11 cellular contexts compared by ENCODE assay signal in the genomic region with DNA sequence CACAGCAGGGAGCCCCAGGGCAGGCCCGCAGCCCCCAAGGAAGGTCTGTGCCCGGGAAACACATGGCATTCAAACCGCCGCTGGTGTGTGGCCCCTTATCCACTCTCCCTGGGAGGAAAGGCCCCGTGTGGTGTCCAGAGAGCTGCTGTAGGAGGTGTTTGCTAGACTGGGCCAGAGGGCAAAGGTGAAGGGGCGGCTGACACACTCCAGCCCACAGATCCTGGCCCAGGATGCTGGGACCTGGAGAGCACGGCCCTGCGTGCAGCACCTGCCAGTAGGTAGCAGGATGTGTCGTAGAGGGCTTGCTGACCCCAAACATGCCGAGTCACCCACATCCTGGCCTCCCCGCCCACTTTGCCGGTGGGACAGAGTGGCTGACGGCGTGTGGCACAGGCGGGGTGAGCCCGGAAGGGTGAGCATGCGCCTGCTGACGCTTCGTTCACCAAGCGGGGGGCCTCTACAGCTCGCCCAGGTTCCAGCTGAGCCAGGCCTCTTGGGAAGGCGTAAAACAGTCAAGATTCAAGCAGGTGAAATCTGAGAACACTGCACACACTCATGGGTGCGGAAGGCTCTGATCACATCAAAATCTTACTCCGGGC. TPM values are rescaled to one million over a fixed set of nuclear protein-coding genes. Genes with fewer than 3 reads are reported as not detected.
A peak's percentile ranks its signal among the peaks of the same experiment; 100 is the strongest.
DNase-seq lines count a peak whose midpoint lies in the region; ATAC-seq and TF ChIP-seq lines count a peak whose summit lies in the region.
"Had no signal": no experiment of that assay in that cellular context is flagged by ENCODE, and none has a peak within 500 bp of the region (broad histone marks: within the 10 kb centered on the region; RNA-seq: fewer than 3 reads in every experiment).

No MANE protein-coding gene starts in this region.

- WGBS in esophagus, 2 donors, result 79 to 83% methylated on average over 24 of the region's 24 CpGs
- WGBS in aorta, 2 donors, result 59 to 62% methylated on average over 24 of the region's 24 CpGs

- no peak overlapping the region for H3K4me3 Mint-ChIP-seq in nephron progenitor cell
- H3K4me3 Mint-ChIP-seq: stimulated activated naive CD8-positive, alpha-beta T cell treated with anti-CD3 and anti-CD28 coated beads, Interleukin-15, Interleukin-2, amounts not matched to agents 100 ng/mL and 50 ng/mL, for 24 hours had no signal

- H3K27me3 Mint-ChIP-seq in nephron progenitor cell (ENCODE audit: low read depth, poor library complexity), result peaks cover 5% of the 10 kb centered on the region
- H3K27me3 Mint-ChIP-seq: stimulated activated naive CD8-positive, alpha-beta T cell treated with anti-CD3 and anti-CD28 coated beads, Interleukin-15, Interleukin-2, amounts not matched to agents 100 ng/mL and 50 ng/mL, for 24 hours had no signal

- H3K4me1 Mint-ChIP-seq in nephron progenitor cell, result peaks cover 83% of the 10 kb centered on the region

- ATAC-seq in aorta (ENCODE audit: low FRiP score) (no peak), GM21381 (IDR thresholded peaks at IDR 0.05; ENCODE audit: unreplicated experiment) (no peak)

- H3K9me3 Mint-ChIP-seq in nephron progenitor cell, result no peaks in the 10 kb centered on the region
- H3K9me3 Mint-ChIP-seq: stimulated activated naive CD8-positive, alpha-beta T cell treated with anti-CD3 and anti-CD28 coated beads, Interleukin-15, Interleukin-2, amounts not matched to agents 100 ng/mL and 50 ng/mL, for 24 hours had no signal

- peaks cover 4% of the 10 kb centered on the region for H3K36me3 Mint-ChIP-seq in nephron progenitor cell (ENCODE audit: low read depth)

- H3K36me3 ChIP-seq in esophagus (ENCODE audit: control insufficient read depth in 2 of 2, insufficient read depth in 2 of 2, low read length in 1 of 2), result no peaks in the 10 kb centered on the region
- H3K36me3 ChIP-seq in aorta (ENCODE audit: control insufficient read depth in 1 of 2, insufficient read depth in 2 of 2, low read length in 1 of 2), result no peaks in the 10 kb centered on the region

- peak; percentile 12 for DNase-seq in SKM-1 treated with dmso at 0.1 percent for 144 hours (lab: John Stamatoyannopoulos, UW; ENCODE audit: unreplicated experiment)
- DNase-seq in SKM-1 (lab: John Stamatoyannopoulos, UW; ENCODE audit: unreplicated experiment), result no peak
- DNase-seq in nephron progenitor cell, result peak; percentile 22
- DNase-seq in aorta, result peak; percentile 42 to 72
- DNase-seq in DMS53 treated with DMSO at 0.1 percent for 48 hours (lab: John Stamatoyannopoulos, UW; ENCODE audit: unreplicated experiment), result no peak
- DNase-seq in mesenteric fat pad (ENCODE audit: low spot score), result no peak
- DNase-seq: NCI-H1092; stimulated activated CD4-positive, alpha-beta T cell treated with anti-CD3 and anti-CD28 coated beads, Interleukin-12 subunit alpha, Interleukin-12 subunit beta, amount 100 ng/mL, for 4 hours had no signal

- H3K27me3 ChIP-seq in esophagus (ENCODE audit: control insufficient read depth in 1 of 2, insufficient read depth in 2 of 2, low read length in 2 of 2), result no peaks in the 10 kb centered on the region
- no peaks in the 10 kb centered on the region for H3K27me3 ChIP-seq in aorta (ENCODE audit: control insufficient read depth in 1 of 2, insufficient read depth in 2 of 2, low read length in 1 of 2)

- no peaks in the 10 kb centered on the region for H3K9me3 ChIP-seq in esophagus (ENCODE audit: control insufficient read depth in 2 of 2, insufficient read depth in 1 of 2, low read depth in 1 of 2, low read length in 1 of 2)
- H3K9me3 ChIP-seq in aorta (ENCODE audit: control insufficient read depth, low read length), result no peaks in the 10 kb centered on the region

- peaks cover 9 to 26% of the 10 kb centered on the region in 2 donors for H3K4me1 ChIP-seq in esophagus (ENCODE audit: control insufficient read depth in 2 of 2, insufficient read depth in 2 of 2, low read length in 1 of 2)
- no peaks in the 10 kb centered on the region for H3K4me1 ChIP-seq in aorta (ENCODE audit: control insufficient read depth in 1 of 2, insufficient read depth in 2 of 2, low read length in 2 of 2)

- H3K4me3 ChIP-seq in esophagus (ENCODE audit: low read depth in 1 of 2, low read length in 2 of 2) (no peak overlapping the region), aorta (ENCODE audit: low read length in 2 of 2) (no peak overlapping the region)

- intact Hi-C loops in aorta (cut with DNase I), result no loop called here

- no peak for TF ChIP-seq CTCF in nephron progenitor cell (IDR thresholded peaks at IDR 0.05)

- H3K27ac ChIP-seq in esophagus (ENCODE audit: low read depth in 2 of 2, low read length in 1 of 2) (peak overlapping the region; percentile 53 to 64), aorta (ENCODE audit: low read depth in 1 of 2, low read length in 2 of 2) (peak overlapping the region; percentile 87 to 88)

- no peak overlapping the region for H3K27ac Mint-ChIP-seq in nephron progenitor cell
- H3K27ac Mint-ChIP-seq: stimulated activated naive CD8-positive, alpha-beta T cell treated with anti-CD3 and anti-CD28 coated beads, Interleukin-15, Interleukin-2, amounts not matched to agents 100 ng/mL and 50 ng/mL, for 24 hours had no signal

RNA-seq across cellular contexts. Expression of a gene that starts 11.0 kb away (rescaled TPM):
- polyA plus RNA-seq in esophagus, result 10 to 100 TPM; 10.4 to 12.6 TPM
- total RNA-seq in aorta, result 10 to 100 TPM; 64.1 to 69.1 TPM
- polyA plus RNA-seq in aorta, result 10 to 100 TPM; 11.9 to 48.4 TPM
- 41.4 TPM for total RNA-seq in mesenteric fat pad

Comparison
In these comparisons a context has a peak if more than half of its experiments do, and no peak if none do; other contexts are left out.
1. DNase-seq: peak in SKM-1 treated with dmso at 0.1 percent for 144 hours (single experiment), nephron progenitor cell (single experiment) and aorta (2 of 2); none in SKM-1 (single experiment), DMS53 treated with DMSO at 0.1 percent for 48 hours (single experiment) and mesenteric fat pad (single experiment).